ENCODE assay signal across 8 cellular contexts in genomic region chr20:57594092-57594911, GRCh38. TPM values are rescaled to one million over a fixed set of nuclear protein-coding genes. Genes with fewer than 3 reads are reported as not detected.
A peak's percentile ranks its signal among the peaks of the same experiment; 100 is the strongest.
DNase-seq lines count a peak whose midpoint lies in the region; ATAC-seq and TF ChIP-seq lines count a peak whose summit lies in the region.

No MANE protein-coding gene starts in this region.

- H4K20me1 ChIP-seq in PC-3 (ENCODE audit: low read length) = no peaks in the 10 kb centered on the region

- H3K36me3 Mint-ChIP-seq in activated naive CD4-positive, alpha-beta T cell treated with anti-CD3 and anti-CD28 coated beads for 36 hours (ENCODE audit: low read depth) = no peaks in the 10 kb centered on the region

- no peaks in the 10 kb centered on the region for H3F3A ChIP-seq in PC-3 (ENCODE audit: low read length, unreplicated experiment)

- intact Hi-C loops in PC-3 (cut with micrococcal nuclease) = loop anchor here (1.0 to 5.0 kb wide), 2 partner anchors 80 to 212 kb away; no protein-coding TSS in a partner anchor
- intact Hi-C loops in activated naive CD4-positive, alpha-beta T cell treated with anti-CD3 and anti-CD28 coated beads for 36 hours (cut with micrococcal nuclease) = loop anchor here (1.0 to 2.0 kb wide), 3 partner anchors 80 to 214 kb away; no protein-coding TSS in a partner anchor
- intact Hi-C loops in left cardiac atrium (cut with DNase I) = loop anchor here (2.0 to 10.0 kb wide), 2 partner anchors 80 to 210 kb away; no protein-coding TSS in a partner anchor

- no peak overlapping the region for H3K9ac ChIP-seq in PC-3 (ENCODE audit: low read length)

- H3K9me3 Mint-ChIP-seq in activated naive CD4-positive, alpha-beta T cell treated with anti-CD3 and anti-CD28 coated beads for 36 hours = no peaks in the 10 kb centered on the region

- BruUV-seq in PC-3 (replicated peaks; lab: Mats Ljungman, UMichigan) = no TSS peak

- in situ Hi-C loops in GM13977 (cut with MboI; ENCODE audit: low pct_unique_long_range_greater_than_20kb, low sequenced_read_pairs, unreplicated experiment) = loop anchor here (5.0 kb wide), 1 partner anchor 82 kb away; no protein-coding TSS in a partner anchor

- H3K27ac ChIP-seq in PC-3 (ENCODE audit: low read length) = no peak overlapping the region

- peaks cover 4% of the 10 kb centered on the region; the same call in 1 of the 2 replicates for H3K4me1 ChIP-seq in PC-3 (ENCODE audit: insufficient read depth, low read length)

- H3K4me2 ChIP-seq in PC-3 (ENCODE audit: low read length) = peak overlapping the region; percentile 61

- DNase-seq in AG08396 (ENCODE audit: low spot score) (peak; percentile 81), GM13977 (ENCODE audit: low spot score) (peak; percentile 83), PC-3 (peak; percentile 65), left cardiac atrium (peak; percentile 60), medulla oblongata (ENCODE audit: extremely low spot score) (no peak)
- DNase-seq in activated naive CD4-positive, alpha-beta T cell treated with anti-CD3 and anti-CD28 coated beads for 36 hours = peak; percentile 58
- DNase-seq in stimulated activated CD4-positive, alpha-beta T cell treated with anti-CD3 and anti-CD28 coated beads, Interleukin-1b, Interleukin-23, amount 100 ng/mL, for 4 hours (ENCODE audit: low read depth in 2 of 2) = peak; percentile 42 to 59

- H3K27ac Mint-ChIP-seq in activated naive CD4-positive, alpha-beta T cell treated with anti-CD3 and anti-CD28 coated beads for 36 hours = no peak overlapping the region

- H3K4me3 Mint-ChIP-seq in activated naive CD4-positive, alpha-beta T cell treated with anti-CD3 and anti-CD28 coated beads for 36 hours = no peak overlapping the region

- POLR2A ChIA-PET in PC-3 (lab: Charles Lee; ENCODE audit: unreplicated experiment) = no interaction called here

- no peaks in the 10 kb centered on the region for H3K4me1 Mint-ChIP-seq in activated naive CD4-positive, alpha-beta T cell treated with anti-CD3 and anti-CD28 coated beads for 36 hours (ENCODE audit: low read depth)

- H3K27me3 ChIP-seq in PC-3 (ENCODE audit: low read length) = no peaks in the 10 kb centered on the region

- peak; percentile 39 for ATAC-seq in PC-3
- peak; percentile 19 to 25 for ATAC-seq in left cardiac atrium
- no peak for ATAC-seq in GM21447 (IDR thresholded peaks at IDR 0.05; ENCODE audit: unreplicated experiment)

- H2AFZ ChIP-seq in PC-3 (ENCODE audit: low read length) = no peak overlapping the region; the same call in 1 of the 2 replicates

- no peaks in the 10 kb centered on the region for H3K36me3 ChIP-seq in PC-3 (ENCODE audit: low read depth, low read length)

- no peak overlapping the region for H3K4me3 ChIP-seq in PC-3 (ENCODE audit: low read length)

- no peaks in the 10 kb centered on the region for H3K27me3 Mint-ChIP-seq in activated naive CD4-positive, alpha-beta T cell treated with anti-CD3 and anti-CD28 coated beads for 36 hours (ENCODE audit: low read depth)

- TF ChIP-seq CTCF in GM13977 (IDR thresholded peaks at IDR 0.05; ENCODE audit: extremely low read depth, insufficient read depth, missing control alignments) (peak; percentile 77), PC-3 (conservative IDR thresholded peaks at IDR 0.05; ENCODE audit: low read depth, low read length) (peak; percentile 99)

- CTCF ChIA-PET in PC-3 (lab: Charles Lee) = interaction anchor here (0.6 kb wide), 2 partner anchors 72 to 420 kb away, joined by 5 to 8 read pairs; no protein-coding TSS in a partner anchor
- CTCF ChIA-PET in activated naive CD4-positive, alpha-beta T cell treated with anti-CD3 and anti-CD28 coated beads for 36 hours (lab: Charles Lee) = interaction anchor here (0.6 to 3.3 kb wide), 10 partner anchors 19 to 575 kb away, joined by 3 to 22 read pairs (median 4); no protein-coding TSS in a partner anchor

- no peaks in the 10 kb centered on the region for H3K9me2 ChIP-seq in PC-3 (replicated peaks; ENCODE audit: low read length)

- no peaks in the 10 kb centered on the region for H3K79me2 ChIP-seq in PC-3 (ENCODE audit: low read length)

- no peaks in the 10 kb centered on the region for H3K9me3 ChIP-seq in PC-3 (ENCODE audit: low read length)

RNA-seq across cellular contexts. Expression of gene ZBP1, which starts 25.9 kb away (rescaled TPM):
- total RNA-seq in PC-3 (2014; rRNA removed) = 0.12 TPM in 1 of 2 replicates, not detected in the other
- under 1 TPM in 1 of 2 experiments, not detected in 1; 0.14 TPM for total RNA-seq in activated naive CD4-positive, alpha-beta T cell treated with anti-CD3 and anti-CD28 coated beads for 36 hours
- under 1 TPM in 1 of 2 donors, not detected in 1; 0.47 TPM for total RNA-seq in left cardiac atrium

RNA-seq across cellular contexts. Expression of gene PCK1, which starts 33.4 kb away (rescaled TPM):
- not detected in 2 replicates for total RNA-seq in PC-3 (2014; rRNA removed)
- total RNA-seq in activated naive CD4-positive, alpha-beta T cell treated with anti-CD3 and anti-CD28 coated beads for 36 hours = not detected
- 10 to 100 TPM; 21.6 to 72.2 TPM for total RNA-seq in left cardiac atrium

Comparison
In these comparisons a context has a peak if more than half of its experiments do, and no peak if none do; other contexts are left out.
1. RNA of gene PCK1, which starts 33.4 kb away (total RNA-seq): 21.6 to 72.2 TPM in left cardiac atrium; not detected in PC-3 and not detected in activated naive CD4-positive, alpha-beta T cell treated with anti-CD3 and anti-CD28 coated beads for 36 hours; every median in the first group is over 10 times any median in the second.